Comparison of ENCODE assay signal across 11 cellular contexts in genomic region chr1:236288620-236288976, GRCh38.
"Had no signal": no experiment of that assay in that cellular context is flagged by ENCODE, and none has a peak within 500 bp of the region (broad histone marks: within the 10 kb centered on the region; RNA-seq: fewer than 3 reads in every experiment).

No MANE protein-coding gene starts in this region.

- H3K36me3 ChIP-seq: WERI-Rb-1 had no signal

- H3K4me1 ChIP-seq: testis had no signal

- H3K27ac ChIP-seq: testis, WERI-Rb-1 had no signal

- H3K27me3 ChIP-seq: testis had no signal

- ATAC-seq: activated CD4-positive, alpha-beta T cell treated with anti-CD3 and anti-CD28 coated beads for 36 hours; activated CD8-positive, alpha-beta T cell treated with anti-CD3 and anti-CD28 coated beads for 36 hours; left ventricle myocardium superior had no signal

- DNase-seq: activated CD4-positive, alpha-beta T cell treated with anti-CD3 and anti-CD28 coated beads for 36 hours; activated CD8-positive, alpha-beta memory T cell treated with anti-CD3 and anti-CD28 coated beads, Interleukin-2, amount 50 U/mL, for 4 hours; activated CD8-positive, alpha-beta T cell treated with anti-CD3 and anti-CD28 coated beads for 36 hours; activated naive CD4-positive, alpha-beta T cell treated with anti-CD3 and anti-CD28 coated beads for 36 hours; hippocampal formation; left ventricle myocardium superior; stimulated activated CD4-positive, alpha-beta T cell treated with anti-CD3 and anti-CD28 coated beads, Interleukin-4, amount 100 ng/mL, for 1 hour; stimulated activated CD8-positive, alpha-beta memory T cell treated with anti-CD3 and anti-CD28 coated beads, Interleukin-4, amount 100 ng/mL, for 48 hours; T1000 had no signal

- H3K9me3 ChIP-seq: testis had no signal
